In the genomic region with DNA sequence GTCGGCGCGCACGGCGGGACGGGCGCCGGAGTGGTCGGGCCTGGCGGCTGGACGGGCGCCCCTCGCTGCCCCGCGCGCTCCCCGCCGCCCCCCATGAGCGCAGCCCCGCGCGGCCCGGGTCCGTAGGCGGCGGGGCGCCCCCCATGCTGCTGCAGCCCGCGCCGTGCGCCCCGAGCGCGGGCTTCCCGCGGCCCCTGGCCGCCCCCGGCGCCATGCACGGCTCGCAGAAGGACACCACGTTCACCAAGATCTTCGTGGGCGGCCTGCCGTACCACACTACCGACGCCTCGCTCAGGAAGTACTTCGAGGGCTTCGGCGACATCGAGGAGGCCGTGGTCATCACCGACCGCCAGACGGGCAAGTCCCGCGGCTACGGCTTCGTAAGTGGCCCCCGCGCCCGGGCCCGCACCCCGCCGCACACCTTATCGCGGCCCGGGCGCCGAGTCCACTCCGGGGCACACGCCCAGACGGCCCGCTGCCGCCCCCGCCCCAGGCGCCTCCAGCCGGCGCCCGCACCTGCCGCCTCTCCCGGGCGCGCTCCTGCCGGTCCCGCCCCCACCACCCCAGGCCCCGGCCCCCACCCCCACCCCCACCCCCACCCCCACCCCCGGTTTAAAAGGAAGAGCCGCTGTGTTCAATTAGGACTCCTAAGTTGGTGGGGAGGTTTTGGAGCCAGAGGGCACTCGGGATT, we compare ENCODE assay signal across 1 cellular context.
A peak's percentile ranks its signal among the peaks of the same experiment; 100 is the strongest.
TF ChIP-seq lines count a peak whose summit lies in the region.

No MANE protein-coding gene starts in this region.

TF ChIP-seq in HepG2, 621 proteins besides CTCF, POLR2A, EP300 and RAD21 (continued from another document and continues in another):
- TF ChIP-seq, protein P1, sequence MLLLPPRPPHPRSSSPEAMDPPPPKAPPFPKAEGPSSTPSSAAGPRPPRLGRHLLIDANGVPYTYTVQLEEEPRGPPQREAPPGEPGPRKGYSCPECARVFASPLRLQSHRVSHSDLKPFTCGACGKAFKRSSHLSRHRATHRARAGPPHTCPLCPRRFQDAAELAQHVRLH (CRISPR knock-in tag; IDR thresholded peaks at IDR 0.05; ENCODE audit: borderline replicate concordance, low read depth) = no peak
- no peak for TF ChIP-seq RFXANK (CRISPR knock-in tag; IDR thresholded peaks at IDR 0.05)
- peak; percentile 11 for TF ChIP-seq SKI (IDR thresholded peaks at IDR 0.05; ENCODE audit: partially characterized antibody)
- TF ChIP-seq ZFP36L2 (CRISPR knock-in tag; IDR thresholded peaks at IDR 0.05) = no peak
- TF ChIP-seq, protein P2, sequence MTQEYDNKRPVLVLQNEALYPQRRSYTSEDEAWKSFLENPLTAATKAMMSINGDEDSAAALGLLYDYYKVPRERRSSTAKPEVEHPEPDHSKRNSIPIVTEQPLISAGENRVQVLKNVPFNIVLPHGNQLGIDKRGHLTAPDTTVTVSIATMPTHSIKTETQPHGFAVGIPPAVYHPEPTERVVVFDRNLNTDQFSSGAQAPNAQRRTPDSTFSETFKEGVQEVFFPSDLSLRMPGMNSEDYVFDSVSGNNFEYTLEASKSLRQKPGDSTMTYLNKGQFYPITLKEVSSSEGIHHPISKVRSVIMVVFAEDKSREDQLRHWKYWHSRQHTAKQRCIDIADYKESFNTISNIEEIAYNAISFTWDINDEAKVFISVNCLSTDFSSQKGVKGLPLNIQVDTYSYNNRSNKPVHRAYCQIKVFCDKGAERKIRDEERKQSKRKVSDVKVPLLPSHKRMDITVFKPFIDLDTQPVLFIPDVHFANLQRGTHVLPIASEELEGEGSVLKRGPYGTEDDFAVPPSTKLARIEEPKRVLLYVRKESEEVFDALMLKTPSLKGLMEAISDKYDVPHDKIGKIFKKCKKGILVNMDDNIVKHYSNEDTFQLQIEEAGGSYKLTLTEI (CRISPR knock-in tag; conservative IDR thresholded peaks at IDR 0.05) = no peak
- TF ChIP-seq ZNF674 (CRISPR knock-in tag; IDR thresholded peaks at IDR 0.05; ENCODE audit: low read depth) = no peak
- TF ChIP-seq SRSF1 (optimal IDR thresholded peaks at IDR 0.05; ENCODE audit: low read depth, low read length) = no peak
- no peak for TF ChIP-seq ZNF230 (CRISPR knock-in tag; IDR thresholded peaks at IDR 0.05)
- no peak for TF ChIP-seq ELF4 (CRISPR knock-in tag; IDR thresholded peaks at IDR 0.05; ENCODE audit: borderline replicate concordance)
- no peak for TF ChIP-seq TOPORS (CRISPR knock-in tag; IDR thresholded peaks at IDR 0.05)
- no peak for TF ChIP-seq FOXC1 (CRISPR knock-in tag; IDR thresholded peaks at IDR 0.05; ENCODE audit: borderline replicate concordance)
- TF ChIP-seq ZNF343 (CRISPR knock-in tag; IDR thresholded peaks at IDR 0.05) = no peak
- TF ChIP-seq ZNF891 (CRISPR knock-in tag; IDR thresholded peaks at IDR 0.05) = no peak; the same call in 1 of the 2 replicates
- TF ChIP-seq ZNF605 (CRISPR knock-in tag; IDR thresholded peaks at IDR 0.05) = no peak
- TF ChIP-seq POGZ (CRISPR knock-in tag; IDR thresholded peaks at IDR 0.05) = no peak
- 0 out of 2 replicates have a peak, but pooled peaks have one; percentile 5 for TF ChIP-seq ZNF746 (CRISPR knock-in tag; IDR thresholded peaks at IDR 0.05)
- 0 out of 2 replicates have a peak, but pooled peaks have one; percentile 77 for TF ChIP-seq ZSCAN20 (CRISPR knock-in tag; IDR thresholded peaks at IDR 0.05; ENCODE audit: borderline replicate concordance)
- TF ChIP-seq, protein P3, sequence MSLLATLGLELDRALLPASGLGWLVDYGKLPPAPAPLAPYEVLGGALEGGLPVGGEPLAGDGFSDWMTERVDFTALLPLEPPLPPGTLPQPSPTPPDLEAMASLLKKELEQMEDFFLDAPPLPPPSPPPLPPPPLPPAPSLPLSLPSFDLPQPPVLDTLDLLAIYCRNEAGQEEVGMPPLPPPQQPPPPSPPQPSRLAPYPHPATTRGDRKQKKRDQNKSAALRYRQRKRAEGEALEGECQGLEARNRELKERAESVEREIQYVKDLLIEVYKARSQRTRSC (CRISPR knock-in tag; IDR thresholded peaks at IDR 0.05; ENCODE audit: low read depth) = no peak
- no peak for TF ChIP-seq ZMYM2 (CRISPR knock-in tag; IDR thresholded peaks at IDR 0.05)
- TF ChIP-seq NBN (conservative IDR thresholded peaks at IDR 0.05) = no peak
- no peak for TF ChIP-seq ELF3 (CRISPR knock-in tag; IDR thresholded peaks at IDR 0.05)
- TF ChIP-seq ZNF562 (CRISPR knock-in tag; IDR thresholded peaks at IDR 0.05; ENCODE audit: borderline replicate concordance) = no peak
- 0 out of 2 replicates have a peak, but pooled peaks have one; percentile 42 for TF ChIP-seq ZFP82 (CRISPR knock-in tag; IDR thresholded peaks at IDR 0.05; ENCODE audit: borderline replicate concordance)
- TF ChIP-seq, protein P4, sequence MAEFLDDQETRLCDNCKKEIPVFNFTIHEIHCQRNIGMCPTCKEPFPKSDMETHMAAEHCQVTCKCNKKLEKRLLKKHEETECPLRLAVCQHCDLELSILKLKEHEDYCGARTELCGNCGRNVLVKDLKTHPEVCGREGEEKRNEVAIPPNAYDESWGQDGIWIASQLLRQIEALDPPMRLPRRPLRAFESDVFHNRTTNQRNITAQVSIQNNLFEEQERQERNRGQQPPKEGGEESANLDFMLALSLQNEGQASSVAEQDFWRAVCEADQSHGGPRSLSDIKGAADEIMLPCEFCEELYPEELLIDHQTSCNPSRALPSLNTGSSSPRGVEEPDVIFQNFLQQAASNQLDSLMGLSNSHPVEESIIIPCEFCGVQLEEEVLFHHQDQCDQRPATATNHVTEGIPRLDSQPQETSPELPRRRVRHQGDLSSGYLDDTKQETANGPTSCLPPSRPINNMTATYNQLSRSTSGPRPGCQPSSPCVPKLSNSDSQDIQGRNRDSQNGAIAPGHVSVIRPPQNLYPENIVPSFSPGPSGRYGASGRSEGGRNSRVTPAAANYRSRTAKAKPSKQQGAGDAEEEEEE (CRISPR knock-in tag; IDR thresholded peaks at IDR 0.05; ENCODE audit: borderline replicate concordance) = no peak
- TF ChIP-seq, protein P5, sequence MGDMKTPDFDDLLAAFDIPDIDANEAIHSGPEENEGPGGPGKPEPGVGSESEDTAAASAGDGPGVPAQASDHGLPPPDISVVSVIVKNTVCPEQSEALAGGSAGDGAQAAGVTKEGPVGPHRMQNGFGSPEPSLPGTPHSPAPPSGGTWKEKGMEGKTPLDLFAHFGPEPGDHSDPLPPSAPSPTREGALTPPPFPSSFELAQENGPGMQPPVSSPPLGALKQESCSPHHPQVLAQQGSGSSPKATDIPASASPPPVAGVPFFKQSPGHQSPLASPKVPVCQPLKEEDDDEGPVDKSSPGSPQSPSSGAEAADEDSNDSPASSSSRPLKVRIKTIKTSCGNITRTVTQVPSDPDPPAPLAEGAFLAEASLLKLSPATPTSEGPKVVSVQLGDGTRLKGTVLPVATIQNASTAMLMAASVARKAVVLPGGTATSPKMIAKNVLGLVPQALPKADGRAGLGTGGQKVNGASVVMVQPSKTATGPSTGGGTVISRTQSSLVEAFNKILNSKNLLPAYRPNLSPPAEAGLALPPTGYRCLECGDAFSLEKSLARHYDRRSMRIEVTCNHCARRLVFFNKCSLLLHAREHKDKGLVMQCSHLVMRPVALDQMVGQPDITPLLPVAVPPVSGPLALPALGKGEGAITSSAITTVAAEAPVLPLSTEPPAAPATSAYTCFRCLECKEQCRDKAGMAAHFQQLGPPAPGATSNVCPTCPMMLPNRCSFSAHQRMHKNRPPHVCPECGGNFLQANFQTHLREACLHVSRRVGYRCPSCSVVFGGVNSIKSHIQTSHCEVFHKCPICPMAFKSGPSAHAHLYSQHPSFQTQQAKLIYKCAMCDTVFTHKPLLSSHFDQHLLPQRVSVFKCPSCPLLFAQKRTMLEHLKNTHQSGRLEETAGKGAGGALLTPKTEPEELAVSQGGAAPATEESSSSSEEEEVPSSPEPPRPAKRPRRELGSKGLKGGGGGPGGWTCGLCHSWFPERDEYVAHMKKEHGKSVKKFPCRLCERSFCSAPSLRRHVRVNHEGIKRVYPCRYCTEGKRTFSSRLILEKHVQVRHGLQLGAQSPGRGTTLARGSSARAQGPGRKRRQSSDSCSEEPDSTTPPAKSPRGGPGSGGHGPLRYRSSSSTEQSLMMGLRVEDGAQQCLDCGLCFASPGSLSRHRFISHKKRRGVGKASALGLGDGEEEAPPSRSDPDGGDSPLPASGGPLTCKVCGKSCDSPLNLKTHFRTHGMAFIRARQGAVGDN (CRISPR knock-in tag; IDR thresholded peaks at IDR 0.05) = no peak
- TF ChIP-seq, protein P6, sequence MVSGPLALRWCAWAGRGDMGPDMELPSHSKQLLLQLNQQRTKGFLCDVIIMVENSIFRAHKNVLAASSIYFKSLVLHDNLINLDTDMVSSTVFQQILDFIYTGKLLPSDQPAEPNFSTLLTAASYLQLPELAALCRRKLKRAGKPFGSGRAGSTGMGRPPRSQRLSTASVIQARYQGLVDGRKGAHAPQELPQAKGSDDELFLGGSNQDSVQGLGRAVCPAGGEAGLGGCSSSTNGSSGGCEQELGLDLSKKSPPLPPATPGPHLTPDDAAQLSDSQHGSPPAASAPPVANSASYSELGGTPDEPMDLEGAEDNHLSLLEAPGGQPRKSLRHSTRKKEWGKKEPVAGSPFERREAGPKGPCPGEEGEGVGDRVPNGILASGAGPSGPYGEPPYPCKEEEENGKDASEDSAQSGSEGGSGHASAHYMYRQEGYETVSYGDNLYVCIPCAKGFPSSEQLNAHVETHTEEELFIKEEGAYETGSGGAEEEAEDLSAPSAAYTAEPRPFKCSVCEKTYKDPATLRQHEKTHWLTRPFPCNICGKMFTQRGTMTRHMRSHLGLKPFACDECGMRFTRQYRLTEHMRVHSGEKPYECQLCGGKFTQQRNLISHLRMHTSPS (CRISPR knock-in tag; IDR thresholded peaks at IDR 0.05; ENCODE audit: low read depth) = no peak
- no peak for TF ChIP-seq HNRNPH1 (optimal IDR thresholded peaks at IDR 0.05; ENCODE audit: low read depth, low read length)
- TF ChIP-seq, protein P7, sequence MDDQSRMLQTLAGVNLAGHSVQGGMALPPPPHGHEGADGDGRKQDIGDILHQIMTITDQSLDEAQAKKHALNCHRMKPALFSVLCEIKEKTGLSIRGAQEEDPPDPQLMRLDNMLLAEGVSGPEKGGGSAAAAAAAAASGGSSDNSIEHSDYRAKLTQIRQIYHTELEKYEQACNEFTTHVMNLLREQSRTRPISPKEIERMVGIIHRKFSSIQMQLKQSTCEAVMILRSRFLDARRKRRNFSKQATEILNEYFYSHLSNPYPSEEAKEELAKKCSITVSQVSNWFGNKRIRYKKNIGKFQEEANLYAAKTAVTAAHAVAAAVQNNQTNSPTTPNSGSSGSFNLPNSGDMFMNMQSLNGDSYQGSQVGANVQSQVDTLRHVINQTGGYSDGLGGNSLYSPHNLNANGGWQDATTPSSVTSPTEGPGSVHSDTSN (CRISPR knock-in tag; IDR thresholded peaks at IDR 0.05; ENCODE audit: borderline replicate concordance) = no peak
- TF ChIP-seq CHCHD3 (CRISPR knock-in tag; IDR thresholded peaks at IDR 0.05) = 0 out of 2 replicates have a peak, but pooled peaks have one; percentile 47
- no peak for TF ChIP-seq SAP130 (CRISPR knock-in tag; IDR thresholded peaks at IDR 0.05; ENCODE audit: low read depth)
- TF ChIP-seq TOE1 (CRISPR knock-in tag; IDR thresholded peaks at IDR 0.05) = no peak
- TF ChIP-seq, protein P8, sequence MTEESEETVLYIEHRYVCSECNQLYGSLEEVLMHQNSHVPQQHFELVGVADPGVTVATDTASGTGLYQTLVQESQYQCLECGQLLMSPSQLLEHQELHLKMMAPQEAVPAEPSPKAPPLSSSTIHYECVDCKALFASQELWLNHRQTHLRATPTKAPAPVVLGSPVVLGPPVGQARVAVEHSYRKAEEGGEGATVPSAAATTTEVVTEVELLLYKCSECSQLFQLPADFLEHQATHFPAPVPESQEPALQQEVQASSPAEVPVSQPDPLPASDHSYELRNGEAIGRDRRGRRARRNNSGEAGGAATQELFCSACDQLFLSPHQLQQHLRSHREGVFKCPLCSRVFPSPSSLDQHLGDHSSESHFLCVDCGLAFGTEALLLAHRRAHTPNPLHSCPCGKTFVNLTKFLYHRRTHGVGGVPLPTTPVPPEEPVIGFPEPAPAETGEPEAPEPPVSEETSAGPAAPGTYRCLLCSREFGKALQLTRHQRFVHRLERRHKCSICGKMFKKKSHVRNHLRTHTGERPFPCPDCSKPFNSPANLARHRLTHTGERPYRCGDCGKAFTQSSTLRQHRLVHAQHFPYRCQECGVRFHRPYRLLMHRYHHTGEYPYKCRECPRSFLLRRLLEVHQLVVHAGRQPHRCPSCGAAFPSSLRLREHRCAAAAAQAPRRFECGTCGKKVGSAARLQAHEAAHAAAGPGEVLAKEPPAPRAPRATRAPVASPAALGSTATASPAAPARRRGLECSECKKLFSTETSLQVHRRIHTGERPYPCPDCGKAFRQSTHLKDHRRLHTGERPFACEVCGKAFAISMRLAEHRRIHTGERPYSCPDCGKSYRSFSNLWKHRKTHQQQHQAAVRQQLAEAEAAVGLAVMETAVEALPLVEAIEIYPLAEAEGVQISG (CRISPR knock-in tag; IDR thresholded peaks at IDR 0.05) = 0 out of 2 replicates have a peak, but pooled peaks have one; percentile 4
- no peak for TF ChIP-seq GTF3A (CRISPR knock-in tag; conservative IDR thresholded peaks at IDR 0.05)
- no peak; the same call in 1 of the 2 replicates for TF ChIP-seq ZNF143 (CRISPR knock-in tag; IDR thresholded peaks at IDR 0.05)
- no peak for TF ChIP-seq MAFF (IDR thresholded peaks at IDR 0.05; ENCODE audit: low read depth, low read length)
- TF ChIP-seq, protein P9, sequence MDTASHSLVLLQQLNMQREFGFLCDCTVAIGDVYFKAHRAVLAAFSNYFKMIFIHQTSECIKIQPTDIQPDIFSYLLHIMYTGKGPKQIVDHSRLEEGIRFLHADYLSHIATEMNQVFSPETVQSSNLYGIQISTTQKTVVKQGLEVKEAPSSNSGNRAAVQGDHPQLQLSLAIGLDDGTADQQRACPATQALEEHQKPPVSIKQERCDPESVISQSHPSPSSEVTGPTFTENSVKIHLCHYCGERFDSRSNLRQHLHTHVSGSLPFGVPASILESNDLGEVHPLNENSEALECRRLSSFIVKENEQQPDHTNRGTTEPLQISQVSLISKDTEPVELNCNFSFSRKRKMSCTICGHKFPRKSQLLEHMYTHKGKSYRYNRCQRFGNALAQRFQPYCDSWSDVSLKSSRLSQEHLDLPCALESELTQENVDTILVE (CRISPR knock-in tag; IDR thresholded peaks at IDR 0.05) = no peak
- peak; percentile 84; the same call in 1 of the 2 replicates for TF ChIP-seq ZFYVE20 (CRISPR knock-in tag; IDR thresholded peaks at IDR 0.05; ENCODE audit: borderline replicate concordance, low read depth)
- no peak for TF ChIP-seq ZNF713 (CRISPR knock-in tag; IDR thresholded peaks at IDR 0.05)
- TF ChIP-seq BRD4 (CRISPR knock-in tag; IDR thresholded peaks at IDR 0.05) = no peak
- TF ChIP-seq, protein P10, sequence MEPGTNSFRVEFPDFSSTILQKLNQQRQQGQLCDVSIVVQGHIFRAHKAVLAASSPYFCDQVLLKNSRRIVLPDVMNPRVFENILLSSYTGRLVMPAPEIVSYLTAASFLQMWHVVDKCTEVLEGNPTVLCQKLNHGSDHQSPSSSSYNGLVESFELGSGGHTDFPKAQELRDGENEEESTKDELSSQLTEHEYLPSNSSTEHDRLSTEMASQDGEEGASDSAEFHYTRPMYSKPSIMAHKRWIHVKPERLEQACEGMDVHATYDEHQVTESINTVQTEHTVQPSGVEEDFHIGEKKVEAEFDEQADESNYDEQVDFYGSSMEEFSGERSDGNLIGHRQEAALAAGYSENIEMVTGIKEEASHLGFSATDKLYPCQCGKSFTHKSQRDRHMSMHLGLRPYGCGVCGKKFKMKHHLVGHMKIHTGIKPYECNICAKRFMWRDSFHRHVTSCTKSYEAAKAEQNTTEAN (CRISPR knock-in tag; conservative IDR thresholded peaks at IDR 0.05) = no peak
- TF ChIP-seq, protein P11, sequence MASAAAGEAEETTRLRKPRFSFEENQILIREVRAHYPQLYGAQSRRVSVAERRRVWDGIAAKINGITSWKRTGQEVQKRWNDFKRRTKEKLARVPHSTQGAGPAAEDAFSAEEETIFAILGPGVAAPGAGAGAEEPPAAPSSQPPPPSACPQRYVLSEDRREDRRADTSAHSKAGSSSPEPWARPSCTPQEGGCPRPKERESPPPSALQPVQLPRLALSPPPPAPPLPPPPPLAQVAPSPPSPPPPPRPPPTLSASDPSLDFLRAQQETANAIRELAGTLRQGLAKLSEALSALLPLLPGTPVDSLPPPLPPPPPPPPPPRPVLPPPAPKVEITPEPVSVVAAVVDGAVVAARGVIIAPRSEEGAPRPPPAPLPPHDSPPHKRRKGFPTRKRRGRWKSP (CRISPR knock-in tag; IDR thresholded peaks at IDR 0.05) = peak; percentile 97
- TF ChIP-seq RBFOX2 (IDR thresholded peaks at IDR 0.05; ENCODE audit: low read depth, low read length) = no peak
